ENCODE assay signal across 8 cellular contexts in genomic region chr17:21513012-21513570, GRCh38.
DNase-seq lines count a peak whose midpoint lies in the region; ATAC-seq and TF ChIP-seq lines count a peak whose summit lies in the region.

No MANE protein-coding gene starts in this region.

- H3K4me3 ChIP-seq in cardiac muscle cell = no peak overlapping the region
- H3K4me3 ChIP-seq in upper lobe of right lung = no peak overlapping the region

- H3K27me3 Mint-ChIP-seq in T-cell = peaks cover 23 to 29% of the 10 kb centered on the region in 2 donors
- peaks cover 46% of the 10 kb centered on the region for H3K27me3 Mint-ChIP-seq in activated naive CD8-positive, alpha-beta T cell treated with anti-CD3 and anti-CD28 coated beads, Interleukin-2, amount 10 ng/mL, durations not matched to agents 7 days and 5 days
- peaks cover 59% of the 10 kb centered on the region for H3K27me3 Mint-ChIP-seq in progenitor cell of endocrine pancreas

- H3K36me3 Mint-ChIP-seq in T-cell (no peaks in the 10 kb centered on the region), progenitor cell of endocrine pancreas (ENCODE audit: insufficient read depth) (no peaks in the 10 kb centered on the region)
- H3K36me3 Mint-ChIP-seq in activated naive CD8-positive, alpha-beta T cell treated with anti-CD3 and anti-CD28 coated beads, Interleukin-2, amount 10 ng/mL, durations not matched to agents 7 days and 5 days = no peaks in the 10 kb centered on the region

- no peak overlapping the region for H3K27ac ChIP-seq in cardiac muscle cell
- no peak overlapping the region for H3K27ac ChIP-seq in upper lobe of right lung

- ATAC-seq in T-cell (replicated peaks in 1 of 4) (peak; percentile 52 to 74 (median 71)), upper lobe of right lung (peak; percentile 83)
- ATAC-seq in activated naive CD8-positive, alpha-beta T cell treated with anti-CD3 and anti-CD28 coated beads, Interleukin-2, amount 10 ng/mL, durations not matched to agents 7 days and 5 days (ENCODE audit: low read depth) = peak; percentile 62

- POLR2A ChIA-PET in T-cell (lab: Charles Lee) = interaction anchor here (0.6 kb wide), 2 partner anchors 54 to 432 kb away, joined by 3 to 4 read pairs; no protein-coding TSS in a partner anchor
- POLR2A ChIA-PET in activated naive CD8-positive, alpha-beta T cell treated with anti-CD3 and anti-CD28 coated beads, Interleukin-2, amount 10 ng/mL, durations not matched to agents 7 days and 5 days (lab: Charles Lee) = interaction anchor here (0.7 kb wide), 1 partner anchor 55 kb away, joined by 3 read pairs; no protein-coding TSS in a partner anchor

- TF ChIP-seq CTCF in cardiac muscle cell (IDR thresholded peaks at IDR 0.05; ENCODE audit: low read depth, low read length) (peak; percentile 71), progenitor cell of endocrine pancreas (IDR thresholded peaks at IDR 0.05; ENCODE audit: unreplicated experiment) (peak; percentile 81), upper lobe of right lung (IDR thresholded peaks at IDR 0.05) (peak; percentile 72)

- H3K9me3 ChIP-seq in cardiac muscle cell (ENCODE audit: low read depth) (no peaks in the 10 kb centered on the region), upper lobe of right lung (no peaks in the 10 kb centered on the region)

- intact Hi-C loops in upper lobe of right lung (cut with DNase I) = no loop called here

- H3K9me3 Mint-ChIP-seq in T-cell (no peaks in the 10 kb centered on the region), progenitor cell of endocrine pancreas (ENCODE audit: low read depth) (no peaks in the 10 kb centered on the region)
- no peaks in the 10 kb centered on the region for H3K9me3 Mint-ChIP-seq in activated naive CD8-positive, alpha-beta T cell treated with anti-CD3 and anti-CD28 coated beads, Interleukin-2, amount 10 ng/mL, durations not matched to agents 7 days and 5 days

- H3K27me3 ChIP-seq in cardiac muscle cell (no peaks in the 10 kb centered on the region), upper lobe of right lung (no peaks in the 10 kb centered on the region)

- peak; percentile 38 to 72 (median 47) for DNase-seq in NCI-H1417 (lab: John Stamatoyannopoulos, UW)
- DNase-seq in NCI-H1417 treated with DMSO at 0.1 percent for 48 hours (lab: John Stamatoyannopoulos, UW) = no peak
- peak; percentile 55 for DNase-seq in LoVo (ENCODE audit: low spot score)
- DNase-seq in T-cell = peak; percentile 34 to 75 (median 64)
- peak; percentile 72 for DNase-seq in activated naive CD8-positive, alpha-beta T cell treated with anti-CD3 and anti-CD28 coated beads, Interleukin-2, amount 10 ng/mL, durations not matched to agents 7 days and 5 days
- peak; percentile 80 to 90 for DNase-seq in cardiac muscle cell (ENCODE audit: low read depth in 1 of 2, low spot score in 1 of 2)
- peak; percentile 75 for DNase-seq in progenitor cell of endocrine pancreas (ENCODE audit: low spot score, unreplicated experiment)
- peak; percentile 85 for DNase-seq in upper lobe of right lung

- H3K27ac Mint-ChIP-seq in T-cell = no peak overlapping the region
- no peak overlapping the region for H3K27ac Mint-ChIP-seq in activated naive CD8-positive, alpha-beta T cell treated with anti-CD3 and anti-CD28 coated beads, Interleukin-2, amount 10 ng/mL, durations not matched to agents 7 days and 5 days
- no peak overlapping the region for H3K27ac Mint-ChIP-seq in progenitor cell of endocrine pancreas

- H3K4me3 Mint-ChIP-seq in T-cell (no peak overlapping the region), progenitor cell of endocrine pancreas (ENCODE audit: low read depth) (no peak overlapping the region)
- no peak overlapping the region for H3K4me3 Mint-ChIP-seq in activated naive CD8-positive, alpha-beta T cell treated with anti-CD3 and anti-CD28 coated beads, Interleukin-2, amount 10 ng/mL, durations not matched to agents 7 days and 5 days

- H3K4me1 ChIP-seq in cardiac muscle cell (ENCODE audit: low read depth) = peaks cover 3% of the 10 kb centered on the region
- peaks cover 4% of the 10 kb centered on the region for H3K4me1 ChIP-seq in upper lobe of right lung

- no peaks in the 10 kb centered on the region for H3K36me3 ChIP-seq in cardiac muscle cell
- H3K36me3 ChIP-seq in upper lobe of right lung = no peaks in the 10 kb centered on the region

- CTCF ChIA-PET in T-cell (lab: Charles Lee) = interaction anchor here (0.6 to 3.3 kb wide), 17 partner anchors 20 to 951 kb away, joined by 3 to 67 read pairs (median 5); no protein-coding TSS in a partner anchor

- peaks cover 12 to 18% (median 15%) of the 10 kb centered on the region in 3 donors for H3K4me1 Mint-ChIP-seq in T-cell
- H3K4me1 Mint-ChIP-seq in activated naive CD8-positive, alpha-beta T cell treated with anti-CD3 and anti-CD28 coated beads, Interleukin-2, amount 10 ng/mL, durations not matched to agents 7 days and 5 days = peaks cover 14% of the 10 kb centered on the region
- H3K4me1 Mint-ChIP-seq in progenitor cell of endocrine pancreas (ENCODE audit: low read depth) = peaks cover 28% of the 10 kb centered on the region
